ENCODE assay signal across 25 cellular contexts in the genomic region with DNA sequence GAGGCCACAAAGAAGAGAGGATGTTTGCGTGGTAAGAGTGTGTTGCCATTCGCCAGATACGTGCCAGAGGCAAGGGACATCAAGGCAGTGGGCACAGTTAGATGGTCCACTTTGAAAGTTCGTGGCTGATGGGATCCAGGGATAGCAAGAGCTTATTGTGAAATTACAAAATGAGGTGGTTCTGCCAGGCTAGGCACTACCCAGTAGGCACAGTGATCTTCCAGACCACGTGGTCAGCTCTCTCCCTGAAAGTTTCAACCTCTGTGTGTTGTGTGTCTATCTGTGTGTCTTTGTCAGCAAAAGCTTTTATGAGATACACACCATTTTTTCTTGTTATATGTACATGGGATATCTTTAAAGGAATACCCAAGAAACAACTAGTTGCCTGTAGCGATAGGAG. TPM values are rescaled to one million over a fixed set of nuclear protein-coding genes. Genes with fewer than 3 reads are reported as not detected.
DNase-seq lines count a peak whose midpoint lies in the region; ATAC-seq, FAIRE-seq and TF ChIP-seq lines count a peak whose summit lies in the region.
"Had no signal": no experiment of that assay in that cellular context is flagged by ENCODE, and none has a peak within 500 bp of the region (broad histone marks: within the 10 kb centered on the region; RNA-seq: fewer than 3 reads in every experiment).

No MANE protein-coding gene starts in this region.

- H3K9ac ChIP-seq in HepG2 (ENCODE audit: insufficient read depth, low read depth, low read length) (no peak overlapping the region), mammary epithelial cell (ENCODE audit: insufficient read depth, low read length) (no peak overlapping the region)
- H3K9ac ChIP-seq: GM23248 had no signal

- H3K27ac ChIP-seq in right lobe of liver, result no peak overlapping the region
- H3K27ac ChIP-seq in HepG2 (ENCODE audit: extremely low read length, insufficient read depth, low read length), result no peak overlapping the region
- H3K27ac ChIP-seq in mammary epithelial cell (ENCODE audit: insufficient read depth, low read depth, low read length), result no peak overlapping the region
- H3K27ac ChIP-seq: GM23248 had no signal

- H3K27me3 ChIP-seq in right lobe of liver (no peaks in the 10 kb centered on the region), HepG2 (ENCODE audit: control insufficient read depth in 1 of 2, insufficient read depth in 2 of 2, low read length in 2 of 2) (no peaks in the 10 kb centered on the region), mammary epithelial cell (ENCODE audit: insufficient read depth, low read length) (no peaks in the 10 kb centered on the region), Caco-2 (replicated peaks; ENCODE audit: control insufficient read depth, insufficient read depth, low read length) (no peaks in the 10 kb centered on the region)

- peaks cover 20% of the 10 kb centered on the region for H3K36me3 Mint-ChIP-seq in central memory CD8-positive, alpha-beta T cell (ENCODE audit: insufficient read depth)
- H3K36me3 Mint-ChIP-seq in Caco-2 (ENCODE audit: insufficient read depth, unreplicated experiment), result peaks cover 17% of the 10 kb centered on the region

- TF ChIP-seq RAD21 in HepG2 (CRISPR knock-in tag; IDR thresholded peaks at IDR 0.05), result no peak

- peak overlapping the region; percentile 47 for H3K27ac Mint-ChIP-seq in central memory CD8-positive, alpha-beta T cell (ENCODE audit: low read depth)
- H3K27ac Mint-ChIP-seq in Caco-2 (ENCODE audit: unreplicated experiment), result no peak overlapping the region
- H3K27ac Mint-ChIP-seq: CD8-positive, alpha-beta T cell had no signal

- intact Hi-C loops in right lobe of liver (cut with DNase I) (no loop called here), HepG2 (cut with micrococcal nuclease; ENCODE audit: unreplicated experiment) (no loop called here), posterior vena cava (cut with DNase I) (no loop called here), mammary epithelial cell (cut with micrococcal nuclease) (no loop called here), Caco-2 (cut with micrococcal nuclease; ENCODE audit: unreplicated experiment) (no loop called here)

- BruUV-seq in HepG2 (replicated peaks; lab: Mats Ljungman, UMichigan) (no TSS peak), mammary epithelial cell (replicated peaks; lab: Mats Ljungman, UMichigan) (no TSS peak), Caco-2 (replicated peaks; lab: Mats Ljungman, UMichigan) (no TSS peak)

- peaks cover 7% of the 10 kb centered on the region for H3K79me2 ChIP-seq in HepG2 (ENCODE audit: insufficient read depth, low read length)
- H3K79me2 ChIP-seq in mammary epithelial cell (ENCODE audit: insufficient read depth, low read length), result peaks cover 31% of the 10 kb centered on the region

- ATAC-seq in right lobe of liver (peak; percentile 84 to 93 (median 90)), HepG2 (no peak)
- no peak for ATAC-seq in central memory CD8-positive, alpha-beta T cell (replicated peaks; ENCODE audit: extremely low read depth, poor library complexity, severe bottlenecking)
- ATAC-seq: CD8-positive, alpha-beta T cell had no signal

- TF ChIP-seq EP300 in HepG2 (IDR thresholded peaks at IDR 0.05; ENCODE audit: low read depth in 2 of 2, low read length in 2 of 2) (no peak), HepG2 (CRISPR knock-in tag; IDR thresholded peaks at IDR 0.05; ENCODE audit: borderline replicate concordance) (no peak)

- peaks cover 6% of the 10 kb centered on the region for H3K9me3 Mint-ChIP-seq in central memory CD8-positive, alpha-beta T cell
- H3K9me3 Mint-ChIP-seq in Caco-2 (ENCODE audit: unreplicated experiment), result peaks cover 21% of the 10 kb centered on the region
- H3K9me3 Mint-ChIP-seq: CD8-positive, alpha-beta T cell had no signal

- in situ Hi-C loops in HepG2 (cut with HindIII; ENCODE audit: extremely low pct_ligation_motif_present, low pct_unique_long_range_greater_than_20kb) (no loop called here), mammary epithelial cell (cut with MboI; ENCODE audit: low sequenced_read_pairs in 2 of 2) (no loop called here)

- no peaks in the 10 kb centered on the region for H3K9me3 ChIP-seq in right lobe of liver
- H3K9me3 ChIP-seq in HepG2 (ENCODE audit: low read length), result peaks cover 10% of the 10 kb centered on the region
- H3K9me3 ChIP-seq in mammary epithelial cell (replicated peaks; ENCODE audit: insufficient read depth, low read length), result peaks cover 8% of the 10 kb centered on the region
- H3K9me3 ChIP-seq in Caco-2, result peaks cover 13% of the 10 kb centered on the region; the same call in 1 of the 2 replicates

- no peak overlapping the region for H3K4me3 Mint-ChIP-seq in central memory CD8-positive, alpha-beta T cell
- H3K4me3 Mint-ChIP-seq in Caco-2 (ENCODE audit: unreplicated experiment), result no peak overlapping the region
- H3K4me3 Mint-ChIP-seq: CD8-positive, alpha-beta T cell had no signal

- DNase-seq in right lobe of liver, result peak in 1 of 3 donors; percentile 57
- DNase-seq in HepG2 (ENCODE audit: low spot score), result no peak
- no peak for DNase-seq in central memory CD8-positive, alpha-beta T cell (ENCODE audit: low spot score in 2 of 2)
- peak; percentile 41 for DNase-seq in posterior vena cava (ENCODE audit: low spot score)
- DNase-seq in mammary epithelial cell, result no peak
- no peak for DNase-seq in NCI-H1105 treated with DMSO at 0.1 percent for 48 hours (lab: John Stamatoyannopoulos, UW)
- DNase-seq in Caco-2, result no peak
- DNase-seq: C1 segment of cervical spinal cord; CD8-positive, alpha-beta T cell; DMS 273 treated with DMSO at 0.1 percent for 48 hours; DMS53; DMS79 treated with DMSO at 0.1 percent for 48 hours; GF-D8; GM23248; H7; HCEC 1CT had no signal

- CTCF ChIA-PET in HepG2 (lab: Yijun Ruan, JAX; ENCODE audit: low intra/inter-chr PET ratio, low total read pairs) (no interaction called here), mammary epithelial cell (lab: Charles Lee; ENCODE audit: low non-redundant PET) (no interaction called here), Caco-2 (lab: Charles Lee) (no interaction called here)

- H3K4me3 ChIP-seq in right lobe of liver, result no peak overlapping the region
- H3K4me3 ChIP-seq in HepG2 (replicated peaks in 1 of 3; ENCODE audit: insufficient read depth in 1 of 3, low read depth in 2 of 3, low read length in 3 of 3), result no peak overlapping the region
- H3K4me3 ChIP-seq in mammary epithelial cell (replicated peaks in 1 of 3; ENCODE audit: insufficient read depth in 1 of 3, low read depth in 2 of 3, low read length in 3 of 3), result no peak overlapping the region
- H3K4me3 ChIP-seq in Caco-2 (ENCODE audit: low read depth, low read length), result no peak overlapping the region
- H3K4me3 ChIP-seq: GM23248 had no signal

- no peak for TF ChIP-seq POLR2A in right lobe of liver (IDR thresholded peaks at IDR 0.05)
- no peak for TF ChIP-seq POLR2A in HepG2 (IDR thresholded peaks at IDR 0.05; ENCODE audit: insufficient read depth in 1 of 2, low read depth in 2 of 2, low read length in 2 of 2)

- H2AFZ ChIP-seq in HepG2 (ENCODE audit: low read length), result no peak overlapping the region
- no peak overlapping the region for H2AFZ ChIP-seq in mammary epithelial cell (ENCODE audit: low read depth, low read length)
- H2AFZ ChIP-seq: GM23248 had no signal

- TF ChIP-seq CTCF in right lobe of liver (IDR thresholded peaks at IDR 0.05) (no peak), HepG2 (CRISPR knock-in tag; IDR thresholded peaks at IDR 0.05) (no peak), mammary epithelial cell (conservative IDR thresholded peaks at IDR 0.05 in 1 of 2, IDR thresholded peaks at IDR 0.05 in 1 of 2; ENCODE audit: extremely low read depth in 1 of 2, insufficient read depth in 1 of 2, low read depth in 1 of 2, low read length in 2 of 2) (no peak), Caco-2 (IDR thresholded peaks at IDR 0.05; ENCODE audit: insufficient read depth in 1 of 2, low read depth in 1 of 2, low read length in 1 of 2, severe bottlenecking in 1 of 2, unreplicated experiment in 1 of 2) (no peak)

- dilution Hi-C loops in mammary epithelial cell (cut with HindIII; ENCODE audit: low sequenced_read_pairs), result no loop called here

- peaks cover 0 to 4% (median 0%) of the 10 kb centered on the region in 4 donors for H3K36me3 ChIP-seq in right lobe of liver
- peaks cover 4 to 7% of the 10 kb centered on the region in 2 experiments; a peak in 3 of 5 replicates for H3K36me3 ChIP-seq in HepG2 (replicated peaks in 1 of 2; ENCODE audit: control insufficient read depth in 1 of 2, insufficient read depth in 2 of 2, low read length in 2 of 2)
- peaks cover 2% of the 10 kb centered on the region for H3K36me3 ChIP-seq in mammary epithelial cell (ENCODE audit: insufficient read depth, low read length)
- H3K36me3 ChIP-seq in Caco-2 (ENCODE audit: control insufficient read depth, insufficient read depth, low read length), result no peaks in the 10 kb centered on the region; the same call in 1 of the 2 replicates

- POLR2A ChIA-PET in HepG2 (lab: Yijun Ruan, JAX), result no interaction called here
- POLR2A ChIA-PET in Caco-2 (lab: Charles Lee), result no interaction called here

- peaks cover 28% of the 10 kb centered on the region for H3K4me1 Mint-ChIP-seq in central memory CD8-positive, alpha-beta T cell
- H3K4me1 Mint-ChIP-seq in Caco-2 (ENCODE audit: low read depth, unreplicated experiment), result peaks cover 8% of the 10 kb centered on the region

- H3K4me1 ChIP-seq in right lobe of liver, result peaks cover 0 to 5% (median 0%) of the 10 kb centered on the region in 4 donors
- H3K4me1 ChIP-seq in HepG2 (ENCODE audit: insufficient read depth, low read length), result peaks cover 9% of the 10 kb centered on the region
- no peaks in the 10 kb centered on the region for H3K4me1 ChIP-seq in mammary epithelial cell (ENCODE audit: insufficient read depth, low read length)
- H3K4me1 ChIP-seq in Caco-2, result peaks cover 15% of the 10 kb centered on the region

- FAIRE-seq in HepG2 (lab: Jason Lieb, UNC), result no peak
- FAIRE-seq: D721Med, GM12891, GM18507, H1 had no signal

- H3K4me2 ChIP-seq in HepG2 (ENCODE audit: low read depth, low read length), result no peak overlapping the region
- H3K4me2 ChIP-seq in mammary epithelial cell (ENCODE audit: insufficient read depth, low read depth, low read length), result no peak overlapping the region

- no peaks in the 10 kb centered on the region for H3K27me3 Mint-ChIP-seq in central memory CD8-positive, alpha-beta T cell
- no peaks in the 10 kb centered on the region for H3K27me3 Mint-ChIP-seq in Caco-2 (ENCODE audit: insufficient read depth, unreplicated experiment)

- 69% methylated on average over 2 of the region's 6 CpGs for WGBS in right lobe of liver (ENCODE audit: insufficient coverage, low coverage, low lambda C conversion rate, missing lambda C conversion rate)
- 94% methylated on average over 6 of the region's 6 CpGs for WGBS in HepG2 (ENCODE audit: low lambda C conversion rate)
- WGBS in mammary epithelial cell (ENCODE audit: low coverage, missing lambda C conversion rate), result 73% methylated on average over 6 of the region's 6 CpGs

- H4K20me1 ChIP-seq in HepG2 (ENCODE audit: insufficient read depth, low read length) (no peaks in the 10 kb centered on the region), mammary epithelial cell (ENCODE audit: insufficient read depth, low read length) (no peaks in the 10 kb centered on the region)

RNA-seq across cellular contexts. Expression of a gene that starts 9.5 kb away (rescaled TPM):
- 10 to 100 TPM; 14.5 to 17.9 (median 15.4) TPM for total RNA-seq in right lobe of liver
- 21.2 and 29.4 TPM in 2 replicates for total RNA-seq in HepG2 (2016; rRNA removed; fragmentation: Illumina TruSeq; extraction: Trizol)
- total RNA-seq in HepG2 (2016; cell fraction: cytosol; rRNA removed; fragmentation: Illumina TruSeq; extraction: Trizol; ENCODE audit: low read depth), result 26.2 and 36.6 TPM in 2 replicates
- total RNA-seq in HepG2 (2016; cell fraction: insoluble cytoplasmic fraction; rRNA removed; fragmentation: Illumina TruSeq; extraction: Trizol), result 15.6 and 27.3 TPM in 2 replicates
- 15.4 and 17.8 TPM in 2 replicates for total RNA-seq in HepG2 (2016; cell fraction: membrane; rRNA removed; fragmentation: Illumina TruSeq; extraction: Trizol)
- total RNA-seq in HepG2 (2016; cell fraction: nucleus; rRNA removed; fragmentation: Illumina TruSeq; extraction: Trizol), result 19.6 and 24.7 TPM in 2 replicates
- 5.0 and 5.4 TPM in 2 replicates for polyA plus RNA-seq in HepG2 (2011; rRNA removed)
- polyA plus RNA-seq in HepG2 (2011; cell fraction: cytosol; rRNA removed), result 2.3 and 3.5 TPM in 2 replicates
- 15.5 and 19.7 TPM in 2 replicates for polyA plus RNA-seq in HepG2 (2011; cell fraction: nucleus; rRNA removed)
- polyA plus RNA-seq in HepG2 (2012), result 20.2 and 32.1 TPM in 2 replicates
- polyA plus RNA-seq in HepG2 (2016; cell fraction: cytosol; fragmentation: Illumina TruSeq; extraction: Trizol; ENCODE audit: low read depth), result 8.6 and 9.4 TPM in 2 replicates
- 14.8 and 18.5 TPM in 2 replicates for polyA plus RNA-seq in HepG2 (2016; cell fraction: insoluble cytoplasmic fraction; fragmentation: Illumina TruSeq; extraction: Trizol; ENCODE audit: low read depth)
- polyA plus RNA-seq in HepG2 (2016; cell fraction: membrane; fragmentation: Illumina TruSeq; extraction: Trizol; ENCODE audit: low read depth), result 8.0 and 9.0 TPM in 2 replicates
- polyA plus RNA-seq in HepG2 (2016; cell fraction: nucleus; fragmentation: Illumina TruSeq; extraction: Trizol; ENCODE audit: insufficient read depth, low read depth), result 36.0 and 46.1 TPM in 2 replicates
- 10.9 and 13.8 TPM in 2 replicates for polyA minus RNA-seq in HepG2 (2011; rRNA and poly(A)+ RNA removed; ENCODE audit: low replicate concordance)
- polyA minus RNA-seq in HepG2 (2011; cell fraction: cytosol; rRNA and poly(A)+ RNA removed), result 5.9 and 8.4 TPM in 2 replicates
- 9.9 and 14.9 TPM in 2 replicates for polyA minus RNA-seq in HepG2 (2011; cell fraction: nucleus; rRNA and poly(A)+ RNA removed)
- 10 to 100 TPM; 18.3 to 24.3 TPM for total RNA-seq in posterior vena cava
- total RNA-seq in mammary epithelial cell, result 10 to 100 TPM; 12.7 to 17.7 TPM
- polyA plus RNA-seq in mammary epithelial cell, result 6.3 TPM
- polyA minus RNA-seq in mammary epithelial cell, result 43.2 TPM
- 29.8 and 31.1 TPM in 2 replicates for total RNA-seq in Caco-2 (2022)

RNA-seq across cellular contexts. Expression of a gene that starts 24.4 kb away (rescaled TPM):
- total RNA-seq in right lobe of liver (100 to 1,000 TPM in 2 of 6 experiments, 10 to 100 TPM in 4; 33.4 to 188 (median 80.7) TPM), HepG2 (2016; rRNA removed; fragmentation: Illumina TruSeq; extraction: Trizol) (18.0 and 23.9 TPM in 2 replicates), posterior vena cava (100 to 1,000 TPM in 1 of 2 donors, 10 to 100 TPM in 1; 95.3 to 159 TPM), mammary epithelial cell (100 to 1,000 TPM in 1 of 2 donors, 10 to 100 TPM in 1; 55.0 to 160 TPM), Caco-2 (2022) (8.8 and 16.6 TPM in 2 replicates)
- 7.4 and 7.5 TPM in 2 replicates for total RNA-seq in HepG2 (2016; cell fraction: cytosol; rRNA removed; fragmentation: Illumina TruSeq; extraction: Trizol; ENCODE audit: low read depth)
- 18.2 and 22.3 TPM in 2 replicates for total RNA-seq in HepG2 (2016; cell fraction: insoluble cytoplasmic fraction; rRNA removed; fragmentation: Illumina TruSeq; extraction: Trizol)
- total RNA-seq in HepG2 (2016; cell fraction: membrane; rRNA removed; fragmentation: Illumina TruSeq; extraction: Trizol), result 9.6 and 12.0 TPM in 2 replicates
- total RNA-seq in HepG2 (2016; cell fraction: nucleus; rRNA removed; fragmentation: Illumina TruSeq; extraction: Trizol), result 6.4 and 6.7 TPM in 2 replicates
- polyA plus RNA-seq in HepG2 (2011; rRNA removed) (20.7 and 25.6 TPM in 2 replicates), mammary epithelial cell (56.1 TPM)
- 6.7 and 11.7 TPM in 2 replicates for polyA plus RNA-seq in HepG2 (2011; cell fraction: cytosol; rRNA removed)
- 8.3 and 9.2 TPM in 2 replicates for polyA plus RNA-seq in HepG2 (2011; cell fraction: nucleus; rRNA removed)
- polyA plus RNA-seq in HepG2 (2012), result 5.3 and 10.3 TPM in 2 replicates
- polyA plus RNA-seq in HepG2 (2016; cell fraction: cytosol; fragmentation: Illumina TruSeq; extraction: Trizol; ENCODE audit: low read depth), result 17.0 and 17.7 TPM in 2 replicates
- 33.9 and 41.5 TPM in 2 replicates for polyA plus RNA-seq in HepG2 (2016; cell fraction: insoluble cytoplasmic fraction; fragmentation: Illumina TruSeq; extraction: Trizol; ENCODE audit: low read depth)
- 18.7 and 22.5 TPM in 2 replicates for polyA plus RNA-seq in HepG2 (2016; cell fraction: membrane; fragmentation: Illumina TruSeq; extraction: Trizol; ENCODE audit: low read depth)
- polyA plus RNA-seq in HepG2 (2016; cell fraction: nucleus; fragmentation: Illumina TruSeq; extraction: Trizol; ENCODE audit: insufficient read depth, low read depth), result 19.8 and 24.6 TPM in 2 replicates
- 1.6 and 2.1 TPM in 2 replicates for polyA minus RNA-seq in HepG2 (2011; rRNA and poly(A)+ RNA removed; ENCODE audit: low replicate concordance)
- 3.0 and 3.5 TPM in 2 replicates for polyA minus RNA-seq in HepG2 (2011; cell fraction: cytosol; rRNA and poly(A)+ RNA removed)
- polyA minus RNA-seq in HepG2 (2011; cell fraction: nucleus; rRNA and poly(A)+ RNA removed), result 2.4 and 4.7 TPM in 2 replicates
- 17.4 TPM for polyA minus RNA-seq in mammary epithelial cell
- total RNA-seq: CD8-positive, alpha-beta T cell; H7 had no signal

RNA-seq across cellular contexts. Expression of a gene that starts 33.6 kb away (rescaled TPM):
- 10 to 100 TPM; 10.1 to 48.3 (median 18.0) TPM for total RNA-seq in right lobe of liver
- total RNA-seq in HepG2 (2016; rRNA removed; fragmentation: Illumina TruSeq; extraction: Trizol), result 34.2 and 35.2 TPM in 2 replicates
- 19.8 and 21.5 TPM in 2 replicates for total RNA-seq in HepG2 (2016; cell fraction: cytosol; rRNA removed; fragmentation: Illumina TruSeq; extraction: Trizol; ENCODE audit: low read depth)
- 36.3 and 38.2 TPM in 2 replicates for total RNA-seq in HepG2 (2016; cell fraction: insoluble cytoplasmic fraction; rRNA removed; fragmentation: Illumina TruSeq; extraction: Trizol)
- total RNA-seq in HepG2 (2016; cell fraction: membrane; rRNA removed; fragmentation: Illumina TruSeq; extraction: Trizol), result 19.3 and 19.9 TPM in 2 replicates
- 23.5 and 24.0 TPM in 2 replicates for total RNA-seq in HepG2 (2016; cell fraction: nucleus; rRNA removed; fragmentation: Illumina TruSeq; extraction: Trizol)
- 32.9 and 33.0 TPM in 2 replicates for polyA plus RNA-seq in HepG2 (2011; rRNA removed)
- 14.0 and 21.3 TPM in 2 replicates for polyA plus RNA-seq in HepG2 (2011; cell fraction: cytosol; rRNA removed)
- polyA plus RNA-seq in HepG2 (2011; cell fraction: nucleus; rRNA removed), result 86.1 and 93.8 TPM in 2 replicates
- 18.7 and 23.6 TPM in 2 replicates for polyA plus RNA-seq in HepG2 (2012)
- 18.2 and 18.9 TPM in 2 replicates for polyA plus RNA-seq in HepG2 (2016; cell fraction: cytosol; fragmentation: Illumina TruSeq; extraction: Trizol; ENCODE audit: low read depth)
- 33.4 and 34.7 TPM in 2 replicates for polyA plus RNA-seq in HepG2 (2016; cell fraction: insoluble cytoplasmic fraction; fragmentation: Illumina TruSeq; extraction: Trizol; ENCODE audit: low read depth)
- 14.3 and 21.1 TPM in 2 replicates for polyA plus RNA-seq in HepG2 (2016; cell fraction: membrane; fragmentation: Illumina TruSeq; extraction: Trizol; ENCODE audit: low read depth)
- 56.7 and 59.1 TPM in 2 replicates for polyA plus RNA-seq in HepG2 (2016; cell fraction: nucleus; fragmentation: Illumina TruSeq; extraction: Trizol; ENCODE audit: insufficient read depth, low read depth)
- 2.7 and 14.8 TPM in 2 replicates for polyA minus RNA-seq in HepG2 (2011; rRNA and poly(A)+ RNA removed; ENCODE audit: low replicate concordance)
- polyA minus RNA-seq in HepG2 (2011; cell fraction: cytosol; rRNA and poly(A)+ RNA removed), result 5.5 and 6.4 TPM in 2 replicates
- polyA minus RNA-seq in HepG2 (2011; cell fraction: nucleus; rRNA and poly(A)+ RNA removed), result 14.0 and 15.7 TPM in 2 replicates
- total RNA-seq in posterior vena cava, result 1 to 10 TPM in 1 of 2 donors, under 1 TPM in 1; 0.65 to 1.1 TPM
- under 1 TPM; 0.40 to 0.67 TPM for total RNA-seq in mammary epithelial cell
- polyA plus RNA-seq in mammary epithelial cell, result 0.42 TPM
- polyA minus RNA-seq in mammary epithelial cell, result not detected
- 0.43 TPM in 1 of 2 replicates, not detected in the other for total RNA-seq in Caco-2 (2022)
- total RNA-seq: Daoy, G401, GM23248 had no signal
- polyA plus RNA-seq: BJ, GM23248 had no signal

RNA-seq across cellular contexts. Expression of a gene that starts 46.6 kb away (rescaled TPM):
- total RNA-seq in right lobe of liver, result 100 to 1,000 TPM; 132 to 335 (median 207) TPM
- total RNA-seq in HepG2 (2016; rRNA removed; fragmentation: Illumina TruSeq; extraction: Trizol), result 147 and 174 TPM in 2 replicates
- 53.8 and 58.2 TPM in 2 replicates for total RNA-seq in HepG2 (2016; cell fraction: cytosol; rRNA removed; fragmentation: Illumina TruSeq; extraction: Trizol; ENCODE audit: low read depth)
- 157 and 177 TPM in 2 replicates for total RNA-seq in HepG2 (2016; cell fraction: insoluble cytoplasmic fraction; rRNA removed; fragmentation: Illumina TruSeq; extraction: Trizol)
- 56.7 and 63.7 TPM in 2 replicates for total RNA-seq in HepG2 (2016; cell fraction: membrane; rRNA removed; fragmentation: Illumina TruSeq; extraction: Trizol)
- 55.4 and 59.6 TPM in 2 replicates for total RNA-seq in HepG2 (2016; cell fraction: nucleus; rRNA removed; fragmentation: Illumina TruSeq; extraction: Trizol)
- 114 and 117 TPM in 2 replicates for polyA plus RNA-seq in HepG2 (2011; rRNA removed)
- polyA plus RNA-seq in HepG2 (2011; cell fraction: cytosol; rRNA removed), result 87.7 and 112 TPM in 2 replicates
- polyA plus RNA-seq in HepG2 (2011; cell fraction: nucleus; rRNA removed), result 78.9 and 79.1 TPM in 2 replicates
- 97.2 and 132 TPM in 2 replicates for polyA plus RNA-seq in HepG2 (2012)
- polyA plus RNA-seq in HepG2 (2016; cell fraction: cytosol; fragmentation: Illumina TruSeq; extraction: Trizol; ENCODE audit: low read depth), result 63.2 and 71.4 TPM in 2 replicates
- polyA plus RNA-seq in HepG2 (2016; cell fraction: insoluble cytoplasmic fraction; fragmentation: Illumina TruSeq; extraction: Trizol; ENCODE audit: low read depth), result 204 and 206 TPM in 2 replicates
- 50.8 and 59.5 TPM in 2 replicates for polyA plus RNA-seq in HepG2 (2016; cell fraction: membrane; fragmentation: Illumina TruSeq; extraction: Trizol; ENCODE audit: low read depth)
- polyA plus RNA-seq in HepG2 (2016; cell fraction: nucleus; fragmentation: Illumina TruSeq; extraction: Trizol; ENCODE audit: insufficient read depth, low read depth), result 122 and 123 TPM in 2 replicates
- polyA minus RNA-seq in HepG2 (2011; rRNA and poly(A)+ RNA removed; ENCODE audit: low replicate concordance), result 18.9 and 75.8 TPM in 2 replicates
- polyA minus RNA-seq in HepG2 (2011; cell fraction: cytosol; rRNA and poly(A)+ RNA removed), result 33.0 and 38.4 TPM in 2 replicates
- 20.5 and 29.8 TPM in 2 replicates for polyA minus RNA-seq in HepG2 (2011; cell fraction: nucleus; rRNA and poly(A)+ RNA removed)
- total RNA-seq in posterior vena cava, result 10 to 100 TPM in 1 of 2 donors, 1 to 10 TPM in 1; 8.9 to 16.7 TPM
- total RNA-seq in mammary epithelial cell, result 1 to 10 TPM; 5.7 to 6.6 TPM
- 5.5 TPM for polyA plus RNA-seq in mammary epithelial cell
- polyA minus RNA-seq in mammary epithelial cell, result 3.2 TPM
- 8.9 and 9.1 TPM in 2 replicates for total RNA-seq in Caco-2 (2022)
- total RNA-seq: GM23248 had no signal
- polyA plus RNA-seq: GM23248 had no signal

RNA-seq across cellular contexts. Expression of a gene that starts 56.6 kb away (rescaled TPM):
- total RNA-seq in right lobe of liver, result 10 to 100 TPM in 1 of 6 experiments, 1 to 10 TPM in 5; 1.1 to 13.9 (median 3.3) TPM
- 0.13 TPM in 1 of 2 replicates, not detected in the other for total RNA-seq in HepG2 (2016; rRNA removed; fragmentation: Illumina TruSeq; extraction: Trizol)
- total RNA-seq in HepG2 (2016; cell fraction: cytosol; rRNA removed; fragmentation: Illumina TruSeq; extraction: Trizol; ENCODE audit: low read depth), result not detected in 2 replicates
- total RNA-seq in HepG2 (2016; cell fraction: insoluble cytoplasmic fraction; rRNA removed; fragmentation: Illumina TruSeq; extraction: Trizol), result not detected in 2 replicates
- total RNA-seq in HepG2 (2016; cell fraction: membrane; rRNA removed; fragmentation: Illumina TruSeq; extraction: Trizol), result 0.17 TPM in 1 of 2 replicates, not detected in the other
- not detected in 2 replicates for total RNA-seq in HepG2 (2016; cell fraction: nucleus; rRNA removed; fragmentation: Illumina TruSeq; extraction: Trizol)
- 0.29 and 0.54 TPM in 2 replicates for polyA plus RNA-seq in HepG2 (2011; rRNA removed)
- polyA plus RNA-seq in HepG2 (2011; cell fraction: cytosol; rRNA removed), result 0.26 and 0.31 TPM in 2 replicates
- 0.50 and 0.71 TPM in 2 replicates for polyA plus RNA-seq in HepG2 (2011; cell fraction: nucleus; rRNA removed)
- 0.16 and 0.35 TPM in 2 replicates for polyA plus RNA-seq in HepG2 (2012)
- not detected in 2 replicates for polyA plus RNA-seq in HepG2 (2016; cell fraction: cytosol; fragmentation: Illumina TruSeq; extraction: Trizol; ENCODE audit: low read depth)
- not detected in 2 replicates for polyA plus RNA-seq in HepG2 (2016; cell fraction: insoluble cytoplasmic fraction; fragmentation: Illumina TruSeq; extraction: Trizol; ENCODE audit: low read depth)
- polyA plus RNA-seq in HepG2 (2016; cell fraction: membrane; fragmentation: Illumina TruSeq; extraction: Trizol; ENCODE audit: low read depth), result not detected in 2 replicates
- not detected in 2 replicates for polyA plus RNA-seq in HepG2 (2016; cell fraction: nucleus; fragmentation: Illumina TruSeq; extraction: Trizol; ENCODE audit: insufficient read depth, low read depth)
- 0.76 TPM in 1 of 2 replicates, not detected in the other for polyA minus RNA-seq in HepG2 (2011; rRNA and poly(A)+ RNA removed; ENCODE audit: low replicate concordance)
- polyA minus RNA-seq in HepG2 (2011; cell fraction: cytosol; rRNA and poly(A)+ RNA removed), result not detected in 2 replicates
- not detected in 2 replicates for polyA minus RNA-seq in HepG2 (2011; cell fraction: nucleus; rRNA and poly(A)+ RNA removed)
- total RNA-seq in posterior vena cava, result not detected
- total RNA-seq in mammary epithelial cell, result not detected
- polyA plus RNA-seq in mammary epithelial cell, result not detected
- polyA minus RNA-seq in mammary epithelial cell, result not detected
- 0.53 and 0.66 TPM in 2 replicates for total RNA-seq in Caco-2 (2022)
- total RNA-seq: A172; A673; CD8-positive, alpha-beta T cell; Daoy; G401; GM23248; H1; H7 had no signal
- polyA plus RNA-seq: BJ, GM23248, H1 had no signal

Comparison
In these comparisons a context has a peak if more than half of its experiments do, and no peak if none do; other contexts are left out.
1. ATAC-seq: peak in right lobe of liver (4 of 4); none in HepG2 (single experiment) and central memory CD8-positive, alpha-beta T cell (single experiment).